In the genomic region with DNA sequence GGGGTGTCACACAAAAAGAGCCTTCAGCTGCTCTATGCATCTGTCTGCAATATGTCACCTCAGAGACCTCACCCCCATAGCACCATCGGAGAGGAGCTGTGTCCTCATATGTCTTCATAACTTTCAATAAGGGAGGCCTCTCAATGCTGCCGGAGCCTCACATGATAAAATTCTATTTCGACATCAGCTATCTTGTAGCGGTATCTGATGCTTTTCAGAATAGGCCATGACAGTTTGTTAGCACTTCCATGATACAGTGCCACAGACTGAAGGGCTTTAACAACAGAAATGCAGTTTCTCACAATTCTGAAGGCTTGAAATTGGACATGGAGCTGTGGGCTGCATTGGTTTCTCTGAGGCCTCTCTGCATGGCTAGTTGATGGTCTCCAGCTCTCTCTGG, we compare ENCODE assay signal across 18 cellular contexts.
"Had no signal": no experiment of that assay in that cellular context is flagged by ENCODE, and none has a peak within 500 bp of the region (broad histone marks: within the 10 kb centered on the region; RNA-seq: fewer than 3 reads in every experiment).

No MANE protein-coding gene starts in this region.

- H3K27me3 Mint-ChIP-seq: natural killer cell treated with Interleukin-12 subunit alpha and Interleukin-12 subunit beta and Interleukin-15 and Interleukin-18, amount 100 ng/mL, for 72 hours; progenitor cell of endocrine pancreas had no signal

- DNase-seq: dermis blood vessel endothelial cell; erythroblast; foreskin keratinocyte; hippocampal formation; left colon; left ventricle myocardium superior; mesenchymal stem cell; midbrain; occipital lobe; pancreas; right cardiac atrium; stimulated activated CD4-positive, alpha-beta T cell treated with anti-CD3 and anti-CD28 coated beads, Interleukin-2, amount 100 ng/mL, for 48 hours; stimulated activated naive CD8-positive, alpha-beta T cell treated with anti-CD3 and anti-CD28 coated beads, Interleukin-15, Interleukin-2, amounts not matched to agents 100 U/mL and 50 U/mL, for 24 hours; thyroid gland; upper lobe of left lung; uterus had no signal

- H3K27ac Mint-ChIP-seq: progenitor cell of endocrine pancreas had no signal

- H3K4me3 Mint-ChIP-seq: natural killer cell treated with Interleukin-12 subunit alpha and Interleukin-12 subunit beta and Interleukin-15 and Interleukin-18, amount 100 ng/mL, for 72 hours had no signal

- ATAC-seq: left colon; left ventricle myocardium superior; natural killer cell treated with Interleukin-12 subunit alpha and Interleukin-12 subunit beta and Interleukin-15 and Interleukin-18, amount 100 ng/mL, for 72 hours; pancreas; right cardiac atrium; stimulated activated naive CD8-positive, alpha-beta T cell treated with anti-CD3 and anti-CD28 coated beads, Interleukin-15, Interleukin-2, amounts not matched to agents 100 U/mL and 50 U/mL, for 24 hours had no signal
